ENCODE assay signal across 8 cellular contexts in the genomic region with DNA sequence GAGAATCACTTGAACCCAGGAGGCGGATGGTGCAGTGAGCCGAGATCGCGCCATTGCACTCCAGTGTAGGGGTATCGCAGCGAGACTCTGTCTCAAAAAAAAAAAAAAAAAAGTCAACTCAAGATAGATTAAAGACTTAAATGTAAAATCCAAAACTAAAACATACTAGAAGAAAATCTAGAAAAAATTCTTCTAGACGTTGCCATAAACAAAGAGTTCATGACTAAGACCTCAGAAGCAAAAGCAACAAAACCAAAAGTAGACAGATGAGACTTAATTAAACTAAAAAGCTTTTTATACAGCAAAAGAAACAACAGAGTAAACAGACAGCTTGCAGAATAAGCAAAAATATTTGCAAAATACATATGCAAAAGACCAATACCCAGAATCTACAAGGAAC.
"Had no signal": no experiment of that assay in that cellular context is flagged by ENCODE, and none has a peak within 500 bp of the region (broad histone marks: within the 10 kb centered on the region; RNA-seq: fewer than 3 reads in every experiment).

No MANE protein-coding gene starts in this region.

- FAIRE-seq: G401.6, GM12878, GM12891, GM12892, GM18507, GM19239 had no signal

- ATAC-seq: GM12878 had no signal

- H3K4me3 ChIP-seq: GM12878 had no signal

- DNase-seq: GDM1, GF-D8 had no signal
